ENCODE assay signal across 8 cellular contexts in the genomic region with DNA sequence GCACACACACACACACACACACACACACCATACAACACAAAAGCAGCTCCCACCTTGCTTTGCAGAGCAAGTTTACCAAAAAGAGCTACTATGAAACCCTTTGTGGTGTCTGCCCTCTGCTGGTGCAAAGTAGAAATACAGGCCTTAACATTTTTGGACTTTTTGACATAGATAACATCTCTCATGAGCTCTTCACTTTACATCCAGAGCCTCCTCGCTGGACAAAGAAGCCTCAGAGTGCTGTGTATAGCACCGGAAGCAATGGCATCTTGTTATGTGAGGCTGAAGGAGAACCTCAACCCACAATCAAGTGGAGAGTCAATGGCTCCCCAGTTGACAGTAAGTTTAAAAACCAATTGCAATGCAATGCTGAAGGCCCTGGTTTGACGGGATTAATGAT.
DNase-seq lines count a peak whose midpoint lies in the region; ATAC-seq and TF ChIP-seq lines count a peak whose summit lies in the region.

No MANE protein-coding gene starts in this region.

- H3K27ac ChIP-seq in body of pancreas = no peak overlapping the region
- H3K27ac ChIP-seq in transverse colon = no peak overlapping the region

- DNase-seq in NCI-H2081 (lab: John Stamatoyannopoulos, UW) (peak; percentile 2 to 22), NCI-H2081 treated with DMSO at 0.1 percent for 48 hours (lab: John Stamatoyannopoulos, UW) (no peak), NCI-H774 (lab: John Stamatoyannopoulos, UW) (peak; percentile 27), body of pancreas (peak; percentile 16 to 42 (median 32)), left kidney (ENCODE audit: low read depth, low spot score) (peak; percentile 78), transverse colon (peak; percentile 14)

- peak; percentile 46 to 75 (median 66) for TF ChIP-seq CTCF in body of pancreas (IDR thresholded peaks at IDR 0.05)
- peak; percentile 56 to 68 (median 64) for TF ChIP-seq CTCF in transverse colon (IDR thresholded peaks at IDR 0.05)

- H3K9me3 ChIP-seq in body of pancreas = no peaks in the 10 kb centered on the region
- H3K9me3 ChIP-seq in transverse colon = no peaks in the 10 kb centered on the region

- H3K27me3 ChIP-seq in body of pancreas (no peaks in the 10 kb centered on the region), transverse colon (no peaks in the 10 kb centered on the region)

- no peak for TF ChIP-seq POLR2A in body of pancreas (IDR thresholded peaks at IDR 0.05)
- TF ChIP-seq POLR2A in transverse colon (IDR thresholded peaks at IDR 0.05) = no peak

- ATAC-seq in GM19395 (IDR thresholded peaks at IDR 0.05; ENCODE audit: unreplicated experiment) (peak; percentile 73), HG03432 (IDR thresholded peaks at IDR 0.05; ENCODE audit: unreplicated experiment) (peak; percentile 71), body of pancreas (peak; percentile 56)

- H3K4me1 ChIP-seq in body of pancreas (no peaks in the 10 kb centered on the region), transverse colon (peaks cover 0 to 10% (median 5%) of the 10 kb centered on the region in 4 donors)

- intact Hi-C loops in body of pancreas (cut with DNase I) = no loop called here
- intact Hi-C loops in transverse colon (cut with DNase I; ENCODE audit: low total_unique reads) = no loop called here

- H3K4me3 ChIP-seq in body of pancreas (no peak overlapping the region), transverse colon (no peak overlapping the region)

- 9 to 12% methylated on average over 3 of the region's 3 CpGs for WGBS in body of pancreas, 2 donors
- 32% methylated on average over 3 of the region's 3 CpGs; no CpG with 5 or more reads in 1 of the 2 donors for WGBS in transverse colon (ENCODE audit: low coverage in 1 of 2), 2 donors

- H3K36me3 ChIP-seq in body of pancreas (replicated peaks in 1 of 2; ENCODE audit: insufficient read depth in 1 of 2, low read depth in 2 of 2) (no peaks in the 10 kb centered on the region), transverse colon (no peaks in the 10 kb centered on the region)

- no peak for TF ChIP-seq EP300 in transverse colon (IDR thresholded peaks at IDR 0.05; ENCODE audit: low read depth)

- in situ Hi-C loops in transverse colon (cut with MboI; ENCODE audit: low pct_ligation_motif_present in 1 of 4, low pct_unique_long_range_greater_than_20kb in 1 of 4, low sequenced_read_pairs in 3 of 4) = no loop called here
